In genomic region chrX:152753686-152754650, GRCh38 we compare ENCODE assay signal across 13 cellular contexts. TPM values are rescaled to one million over a fixed set of nuclear protein-coding genes. Genes with fewer than 3 reads are reported as not detected.
"Had no signal": no experiment of that assay in that cellular context is flagged by ENCODE, and none has a peak within 500 bp of the region (broad histone marks: within the 10 kb centered on the region; RNA-seq: fewer than 3 reads in every experiment).

A gene with protein sequence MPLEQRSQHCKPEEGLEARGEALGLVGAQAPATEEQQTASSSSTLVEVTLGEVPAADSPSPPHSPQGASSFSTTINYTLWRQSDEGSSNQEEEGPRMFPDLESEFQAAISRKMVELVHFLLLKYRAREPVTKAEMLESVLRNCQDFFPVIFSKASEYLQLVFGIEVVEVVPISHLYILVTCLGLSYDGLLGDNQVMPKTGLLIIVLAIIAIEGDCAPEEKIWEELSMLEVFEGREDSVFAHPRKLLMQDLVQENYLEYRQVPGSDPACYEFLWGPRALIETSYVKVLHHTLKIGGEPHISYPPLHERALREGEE (minus strand): TSS chrX:152753842. CDS start chrX:152751363, 2,479 bp downstream.

RNA-seq across cellular contexts. Expression of the gene that starts here (rescaled TPM):
- total RNA-seq: activated CD4-positive, alpha-beta memory T cell treated with anti-CD3 and anti-CD28 coated beads, Interleukin-2, amount 10 ng/mL, durations not matched to agents 7 days and 5 days; activated CD4-positive, alpha-beta T cell treated with anti-CD3 and anti-CD28 coated beads for 36 hours; activated CD4-positive, alpha-beta T cell treated with anti-CD3 and anti-CD28 coated beads, Interleukin-2, amount 10 ng/mL, durations not matched to agents 7 days and 5 days; activated CD8-positive, alpha-beta memory T cell treated with anti-CD3 and anti-CD28 coated beads, Interleukin-2, amount 10 ng/mL, durations not matched to agents 7 days and 5 days; activated CD8-positive, alpha-beta T cell treated with anti-CD3 and anti-CD28 coated beads, Interleukin-2, amount 10 ng/mL, durations not matched to agents 7 days and 5 days; activated naive CD8-positive, alpha-beta T cell treated with anti-CD3 and anti-CD28 coated beads, Interleukin-2, amount 10 ng/mL, durations not matched to agents 7 days and 5 days; activated T-helper 2 cell treated with anti-CD3 and anti-CD28 coated beads, Interferon-gamma antibody, Interleukin-2, Interleukin-4, amounts not matched to agents 10 μg/mL and 5 μg/mL and 100 μg/mL, durations not matched to agents 14 hours and 24 hours and 36 hours; ascending aorta; bronchial epithelial cell; cardiac muscle cell; chondrocyte; colonic mucosa had no signal
- polyA plus RNA-seq: adipose tissue had no signal
